In genomic region chr16:29349966-29350365, GRCh38 we compare ENCODE assay signal across 8 cellular contexts. TPM values are rescaled to one million over a fixed set of nuclear protein-coding genes. Genes with fewer than 3 reads are reported as not detected.
DNase-seq lines count a peak whose midpoint lies in the region; ATAC-seq, FAIRE-seq and TF ChIP-seq lines count a peak whose summit lies in the region.
"Not testable (repeated sequence)": the region's sequence is repeated elsewhere in the genome, so short reads cannot be mapped to it uniquely, and the experiment has no call there.

No MANE protein-coding gene starts in this region.

- in situ Hi-C loops in astrocyte of the spinal cord (cut with HindIII; ENCODE audit: low sequenced_read_pairs) = not testable (repeated sequence)

- intact Hi-C loops in sigmoid colon (cut with DNase I) = not testable (repeated sequence)

- not testable (repeated sequence) for H3K27ac ChIP-seq in A549, sigmoid colon
- peak overlapping the region; percentile 54 for H3K27ac ChIP-seq in RWPE1

- TF ChIP-seq CTCF in A549 (IDR thresholded peaks at IDR 0.05); RWPE1 (conservative IDR thresholded peaks at IDR 0.05; ENCODE audit: low read depth); astrocyte of the spinal cord (IDR thresholded peaks at IDR 0.05; ENCODE audit: low read depth, low read length); fibroblast of the aortic adventitia (IDR thresholded peaks at IDR 0.05; ENCODE audit: insufficient read depth, low read length); sigmoid colon (IDR thresholded peaks at IDR 0.05): not testable (repeated sequence)

- CTCF ChIA-PET in A549 (lab: Yijun Ruan, JAX); RWPE1 (lab: Yijun Ruan, JAX): not testable (repeated sequence)

- DNase-seq in A549 (ENCODE audit: low read depth in 1 of 2, low spot score in 1 of 2) (peak in 1 of 2 experiments; percentile 18), ELF-1 (ENCODE audit: low read depth, low spot score) (peak; percentile 56), LHCN-M2 (ENCODE audit: low read depth) (peak; percentile 84), RWPE1 (ENCODE audit: low spot score) (peak; percentile 20), astrocyte of the spinal cord (ENCODE audit: low read depth, low spot score) (peak; percentile 88), fibroblast of the aortic adventitia (ENCODE audit: low read depth) (peak; percentile 90), kidney glomerular epithelial cell (lab: John Stamatoyannopoulos, UW) (peak; percentile 35), sigmoid colon (peak; percentile 75)

- H3K4me3 ChIP-seq in A549; astrocyte of the spinal cord (ENCODE audit: low read depth, low read length); fibroblast of the aortic adventitia (ENCODE audit: low read depth, low read length); sigmoid colon: not testable (repeated sequence)

- not testable (repeated sequence) for H3K4me1 ChIP-seq in A549, sigmoid colon

- TF ChIP-seq RAD21 in A549 (conservative IDR thresholded peaks at IDR 0.05 in 1 of 2, IDR thresholded peaks at IDR 0.05 in 1 of 2) = not testable (repeated sequence)

- H3K36me3 ChIP-seq in sigmoid colon = not testable (repeated sequence)

- H3K27me3 ChIP-seq in sigmoid colon = not testable (repeated sequence)

- 59% methylated on average over 7 of the region's 7 CpGs for WGBS in A549 (ENCODE audit: missing lambda C conversion rate)
- WGBS in sigmoid colon, 2 donors = 61 to 65% methylated on average over 7 of the region's 7 CpGs

- FAIRE-seq in A549 (lab: Jason Lieb, UNC) = not testable (repeated sequence)

- peak; percentile 65 to 77; a peak in 3 of 6 replicates for ATAC-seq in A549

- TF ChIP-seq POLR2A in A549 (IDR thresholded peaks at IDR 0.05; ENCODE audit: low read length); sigmoid colon (IDR thresholded peaks at IDR 0.05): not testable (repeated sequence)

- TF ChIP-seq EP300 in A549 (IDR thresholded peaks at IDR 0.05); sigmoid colon (IDR thresholded peaks at IDR 0.05): not testable (repeated sequence)

- H3K4me2 ChIP-seq in A549 = not testable (repeated sequence)

- POLR2A ChIA-PET in A549 (lab: Yijun Ruan, JAX); RWPE1 (lab: Yijun Ruan, JAX; ENCODE audit: low non-redundant PET): not testable (repeated sequence)

- not testable (repeated sequence) for H3K9me3 ChIP-seq in A549, sigmoid colon

TF ChIP-seq in A549, 52 proteins besides CTCF, POLR2A, EP300 and RAD21:
- not testable (repeated sequence) for TF ChIP-seq FOSL2 (IDR thresholded peaks at IDR 0.05)
- TF ChIP-seq FOSL2 (CRISPR knock-in tag; IDR thresholded peaks at IDR 0.05) (0 out of 2 replicates have a peak, but pooled peaks have one; percentile 3), MAFK (IDR thresholded peaks at IDR 0.05; ENCODE audit: partially characterized antibody) (peak; percentile 12)
TF ChIP-seq in A549: peak in this region for 2; not testable (repeated sequence) for 50.

RNA-seq across cellular contexts. Expression of gene NPIPB11, which starts 56.5 kb away (rescaled TPM):
- polyA plus RNA-seq in A549 (2011; rRNA removed) (0.84 and 1.6 TPM in 2 replicates), A549 (2017; fragmentation: RNase III; extraction: RNeasy Plus Mini Kit Qiagen cat#74134 plus additional on column Dnase treatment) (1.1 TPM in 3 replicates), sigmoid colon (1 to 10 TPM in 1 of 3 donors, under 1 TPM in 2; under 0.01 to 1.8 (median 0.23) TPM)
- polyA plus RNA-seq in A549 (2012; cell fraction: cytosol; rRNA removed) = 1.3 and 1.5 TPM in 2 replicates
- 15.5 and 19.3 TPM in 2 replicates for polyA plus RNA-seq in A549 (2012; cell fraction: nucleus; rRNA removed)
- polyA minus RNA-seq in A549 (2011; rRNA and poly(A)+ RNA removed) = 0.58 and 0.73 TPM in 2 replicates
- total RNA-seq in LHCN-M2 (2014; rRNA removed) (0.29 and 0.32 TPM in 2 replicates), fibroblast of the aortic adventitia (ENCODE audit: low replicate concordance) (3.7 TPM in 1 of 2 replicates, not detected in the other), sigmoid colon (1 to 10 TPM; 1.1 to 2.2 (median 1.6) TPM)
- polyA plus RNA-seq in LHCN-M2 (2012) = 0.34 TPM
